In the genomic region with DNA sequence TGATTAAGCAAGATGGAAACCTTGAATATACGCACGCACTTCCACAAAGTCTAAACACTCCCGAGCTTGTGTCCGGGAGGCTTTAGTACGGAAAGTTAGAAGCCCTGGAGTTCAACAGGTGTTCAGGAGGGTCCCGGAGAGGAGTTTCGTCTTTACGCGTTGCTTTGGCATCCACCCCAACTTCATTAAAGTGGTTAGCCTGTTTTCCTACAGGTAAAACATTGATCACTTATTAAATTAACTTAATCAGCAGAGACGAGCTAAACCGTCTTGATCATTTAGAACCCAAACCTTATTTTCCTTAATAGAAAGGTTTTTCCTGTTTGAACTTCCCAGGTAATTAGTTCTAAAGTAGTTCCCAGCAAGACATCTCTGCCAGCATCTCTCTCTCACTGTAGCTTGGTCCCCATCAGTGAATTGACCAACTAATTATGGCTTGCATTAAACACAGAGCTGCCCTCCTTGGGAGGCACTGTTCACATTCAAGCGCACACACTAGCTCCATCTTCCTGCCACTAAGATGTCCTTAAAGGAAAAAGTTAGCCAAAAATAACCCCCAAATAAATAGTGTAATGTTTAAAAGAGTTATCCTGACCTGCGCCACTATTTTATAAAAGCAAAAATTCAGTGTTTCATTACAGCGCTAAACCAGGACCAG, we compare ENCODE assay signal across 9 cellular contexts. TPM values are rescaled to one million over a fixed set of nuclear protein-coding genes. Genes with fewer than 3 reads are reported as not detected.
DNase-seq lines count a peak whose midpoint lies in the region; ATAC-seq, FAIRE-seq and TF ChIP-seq lines count a peak whose summit lies in the region.
"Had no signal": no experiment of that assay in that cellular context is flagged by ENCODE, and none has a peak within 500 bp of the region (broad histone marks: within the 10 kb centered on the region; RNA-seq: fewer than 3 reads in every experiment).

No MANE protein-coding gene starts in this region.

- peak in 1 of 3 donors; percentile 9 for TF ChIP-seq POLR2A in body of pancreas (IDR thresholded peaks at IDR 0.05)

- H3K18ac ChIP-seq in neuronal stem cell (ENCODE audit: low read length): no peak overlapping the region

- POLR2A ChIA-PET in activated CD4-positive, alpha-beta T cell treated with anti-CD3 and anti-CD28 coated beads, Interleukin-2, amount 10 ng/mL, durations not matched to agents 7 days and 5 days (lab: Charles Lee): interaction anchor here (0.7 kb wide), 1 partner anchor 12 kb away, joined by 3 read pairs; no protein-coding TSS in a partner anchor

- H3K4me3 ChIP-seq in body of pancreas (peak overlapping the region in 1 of 2 donors; percentile 62), keratinocyte (ENCODE audit: control insufficient read depth in 2 of 3, extremely low read depth in 1 of 3, insufficient read depth in 2 of 3, low read depth in 1 of 3, low read length in 3 of 3) (peak overlapping the region; percentile 68 to 76 (median 76)), neuronal stem cell (ENCODE audit: low read length in 2 of 2) (no peak overlapping the region)

- H3K9me3 ChIP-seq in body of pancreas (no peaks in the 10 kb centered on the region), keratinocyte (ENCODE audit: control insufficient read depth, low read depth, low read length) (no peaks in the 10 kb centered on the region), neuronal stem cell (replicated peaks in 1 of 2; ENCODE audit: control insufficient read depth in 2 of 2, insufficient read depth in 1 of 2, low read depth in 1 of 2, low read length in 2 of 2) (no peaks in the 10 kb centered on the region)

- H3K79me2 ChIP-seq in keratinocyte (ENCODE audit: control insufficient read depth, insufficient read depth, low read length): peaks cover 35% of the 10 kb centered on the region

- no peaks in the 10 kb centered on the region for H3K79me1 ChIP-seq in neuronal stem cell (ENCODE audit: low read depth, low read length)

- H3K4me1 Mint-ChIP-seq in activated CD4-positive, alpha-beta T cell treated with anti-CD3 and anti-CD28 coated beads, Interleukin-2, amount 10 ng/mL, durations not matched to agents 7 days and 5 days: peaks cover 26% of the 10 kb centered on the region

- peak overlapping the region; percentile 92 for H3K4me2 ChIP-seq in keratinocyte (ENCODE audit: control insufficient read depth, extremely low read depth, insufficient read depth, low read depth, low read length)
- H3K4me2 ChIP-seq in neuronal stem cell (ENCODE audit: insufficient read depth, low read length, poor library complexity, severe bottlenecking): no peak overlapping the region

- peaks cover 2% of the 10 kb centered on the region for H3K9me1 ChIP-seq in keratinocyte (ENCODE audit: control insufficient read depth, extremely low read depth, insufficient read depth, low read length)

- FAIRE-seq in keratinocyte (lab: Jason Lieb, UNC): peak; percentile 43

- H3K27me3 ChIP-seq in body of pancreas (no peaks in the 10 kb centered on the region), keratinocyte (ENCODE audit: control insufficient read depth, extremely low read depth, insufficient read depth, low read length) (no peaks in the 10 kb centered on the region), neuronal stem cell (ENCODE audit: control insufficient read depth in 3 of 3, insufficient read depth in 3 of 3, low read depth in 1 of 3, low read length in 3 of 3) (peaks cover 14 to 82% (median 38%) of the 10 kb centered on the region in 3 experiments)

- H4K8ac ChIP-seq in neuronal stem cell (ENCODE audit: low read depth, low read length): no peak overlapping the region

- H3K4me3 Mint-ChIP-seq in activated CD4-positive, alpha-beta T cell treated with anti-CD3 and anti-CD28 coated beads, Interleukin-2, amount 10 ng/mL, durations not matched to agents 7 days and 5 days: peak overlapping the region; percentile 51

- H3K27ac ChIP-seq in body of pancreas (peak overlapping the region; percentile 68 to 90 (median 83)), keratinocyte (ENCODE audit: control insufficient read depth, insufficient read depth, low read length) (peak overlapping the region; percentile 53), neuronal stem cell (replicated peaks; ENCODE audit: low read length) (no peak overlapping the region)

- no peak overlapping the region for H3K23ac ChIP-seq in neuronal stem cell (ENCODE audit: low read depth, low read length, poor library complexity)

- H2BK12ac ChIP-seq in neuronal stem cell (ENCODE audit: low read length): no peak overlapping the region

- TF ChIP-seq CTCF in body of pancreas (IDR thresholded peaks at IDR 0.05) (no peak), keratinocyte (optimal IDR thresholded peaks at IDR 0.05 in 1 of 3, IDR thresholded peaks at IDR 0.05 in 1 of 3, conservative IDR thresholded peaks at IDR 0.05 in 1 of 3; ENCODE audit: extremely low read depth in 1 of 3, insufficient read depth in 2 of 3, low read length in 3 of 3) (peak in 1 of 3 experiments; percentile 19)

- intact Hi-C loops in body of pancreas (cut with DNase I): loop anchor here (10.0 kb wide), 1 partner anchor 73 kb away; no protein-coding TSS in a partner anchor

- dilution Hi-C loops in keratinocyte (cut with MboI; ENCODE audit: extremely low pct_ligation_motif_present, low sequenced_read_pairs): no loop called here

- H3K36me3 Mint-ChIP-seq in activated CD4-positive, alpha-beta T cell treated with anti-CD3 and anti-CD28 coated beads, Interleukin-2, amount 10 ng/mL, durations not matched to agents 7 days and 5 days (ENCODE audit: low read depth): peaks cover 3% of the 10 kb centered on the region

- H3K4me1 ChIP-seq in body of pancreas (peaks cover 55% of the 10 kb centered on the region), keratinocyte (ENCODE audit: control insufficient read depth, extremely low read depth, insufficient read depth, low read length) (peaks cover 27% of the 10 kb centered on the region), neuronal stem cell (ENCODE audit: control insufficient read depth in 2 of 2, insufficient read depth in 1 of 2, low read depth in 1 of 2, low read length in 2 of 2) (peaks cover 0 to 5% of the 10 kb centered on the region in 2 donors)

- no peak overlapping the region for H2BK120ac ChIP-seq in neuronal stem cell (ENCODE audit: low read depth, low read length)

- H2AK5ac ChIP-seq in neuronal stem cell (ENCODE audit: low read depth, low read length): no peak overlapping the region

- H4K91ac ChIP-seq in neuronal stem cell (ENCODE audit: low read depth, low read length, poor library complexity): no peak overlapping the region

- no peaks in the 10 kb centered on the region for H4K20me1 ChIP-seq in keratinocyte (ENCODE audit: control insufficient read depth, extremely low read depth, insufficient read depth, low read length)

- H3K4ac ChIP-seq in neuronal stem cell (ENCODE audit: low read length): no peak overlapping the region

- H3K9me3 Mint-ChIP-seq in activated CD4-positive, alpha-beta T cell treated with anti-CD3 and anti-CD28 coated beads, Interleukin-2, amount 10 ng/mL, durations not matched to agents 7 days and 5 days: no peaks in the 10 kb centered on the region

- H3K27me3 Mint-ChIP-seq in activated CD4-positive, alpha-beta T cell treated with anti-CD3 and anti-CD28 coated beads, Interleukin-2, amount 10 ng/mL, durations not matched to agents 7 days and 5 days: peaks cover 37% of the 10 kb centered on the region

- DNase-seq in activated CD4-positive, alpha-beta T cell treated with anti-CD3 and anti-CD28 coated beads, Interleukin-2, amount 10 ng/mL, durations not matched to agents 7 days and 5 days: no peak
- DNase-seq in activated CD4-positive, alpha-beta T cell treated with anti-CD3 and anti-CD28 coated beads for 48 hours: no peak
- DNase-seq in body of pancreas (no peak), keratinocyte (ENCODE audit: low read depth, low spot score) (no peak), superior temporal gyrus (ENCODE audit: extremely low spot score) (peak; percentile 40), T-helper 9 cell (no peak), neuronal stem cell (ENCODE audit: low spot score) (no peak), NCI-H2196 treated with DMSO at 0.1 percent for 48 hours (lab: John Stamatoyannopoulos, UW; ENCODE audit: unreplicated experiment) (no peak)
- DNase-seq: hippocampal formation had no signal

- WGBS in body of pancreas, 2 donors: 11 to 13% methylated on average over 14 of the region's 14 CpGs
- no CpG with 5 or more reads among the region's 14 CpGs for WGBS in neuronal stem cell (ENCODE audit: extremely low coverage in 2 of 2, insufficient read length in 2 of 2, insufficient replicate concordance in 1 of 2), 2 donors

- H2BK15ac ChIP-seq in neuronal stem cell (ENCODE audit: low read length): no peak overlapping the region

- no peak overlapping the region for H2BK5ac ChIP-seq in neuronal stem cell (ENCODE audit: low read length)

- CTCF ChIA-PET in activated CD4-positive, alpha-beta T cell treated with anti-CD3 and anti-CD28 coated beads, Interleukin-2, amount 10 ng/mL, durations not matched to agents 7 days and 5 days (lab: Charles Lee): no interaction called here

- H2AFZ ChIP-seq in keratinocyte (ENCODE audit: control insufficient read depth, low read length): no peak overlapping the region
- H2AFZ ChIP-seq in neuronal stem cell (ENCODE audit: low read length): no peak overlapping the region

- H3K9ac ChIP-seq in keratinocyte (ENCODE audit: control insufficient read depth, extremely low read depth, insufficient read depth, low read length) (peak overlapping the region; percentile 88), neuronal stem cell (ENCODE audit: low read depth, low read length, poor library complexity) (no peak overlapping the region)

- no peak overlapping the region for H3K14ac ChIP-seq in neuronal stem cell (ENCODE audit: low read length)

- ATAC-seq in body of pancreas: no peak

- H3K36me3 ChIP-seq in body of pancreas (replicated peaks in 1 of 2; ENCODE audit: insufficient read depth in 1 of 2, low read depth in 2 of 2): no peaks in the 10 kb centered on the region
- peaks cover 2% of the 10 kb centered on the region in 2 experiments for H3K36me3 ChIP-seq in keratinocyte (ENCODE audit: control insufficient read depth in 2 of 2, extremely low read depth in 1 of 2, insufficient read depth in 2 of 2, low read length in 2 of 2)
- no peaks in the 10 kb centered on the region for H3K36me3 ChIP-seq in neuronal stem cell (replicated peaks in 1 of 2; ENCODE audit: control insufficient read depth in 2 of 2, insufficient read depth in 2 of 2, low read length in 2 of 2)

- H3K27ac Mint-ChIP-seq in activated CD4-positive, alpha-beta T cell treated with anti-CD3 and anti-CD28 coated beads, Interleukin-2, amount 10 ng/mL, durations not matched to agents 7 days and 5 days: peak overlapping the region; percentile 56

RNA-seq across cellular contexts. Expression of gene NPAS2, which starts 1.4 kb away (rescaled TPM):
- 1 to 10 TPM; 5.6 to 6.1 TPM for total RNA-seq in activated CD4-positive, alpha-beta T cell treated with anti-CD3 and anti-CD28 coated beads, Interleukin-2, amount 10 ng/mL, durations not matched to agents 7 days and 5 days
- 10 to 100 TPM; 32.7 to 51.7 TPM for total RNA-seq in body of pancreas
- 14.9 to 24.0 TPM (median 17.7 TPM) in 3 replicates for polyA plus RNA-seq in keratinocyte
- 47.5 TPM for polyA plus RNA-seq in keratinocyte (2011; ENCODE audit: low read depth)
- 32.0 and 43.6 TPM in 2 replicates for polyA plus RNA-seq in keratinocyte (2011; cell fraction: cytosol; rRNA removed)
- 56.1 and 69.6 TPM in 2 replicates for polyA plus RNA-seq in keratinocyte (2011; cell fraction: nucleus; rRNA removed)
- polyA plus RNA-seq in keratinocyte (2012; ENCODE audit: low replicate concordance): 31.1 and 41.1 TPM in 2 replicates
- polyA minus RNA-seq in keratinocyte: 35.9 to 47.4 TPM (median 37.5 TPM) in 3 replicates
- 43.9 TPM for polyA minus RNA-seq in keratinocyte (2011; cell fraction: cytosol; rRNA and poly(A)+ RNA removed)
- polyA minus RNA-seq in keratinocyte (2011; cell fraction: nucleus; rRNA and poly(A)+ RNA removed): 35.5 and 64.7 TPM in 2 replicates
- 2.0 TPM for polyA plus RNA-seq in neuronal stem cell (2013, experiment 1 of 2)
- polyA plus RNA-seq in neuronal stem cell (2013, experiment 2 of 2): 2.0 TPM

Comparison
In these comparisons a context has a peak if more than half of its experiments do, and no peak if none do; other contexts are left out.
1. H3K4me3 ChIP-seq: peak in keratinocyte (3 of 3); none in neuronal stem cell (0 of 2).
2. RNA of gene NPAS2, which starts 1.4 kb away (total RNA-seq): 32.7 to 51.7 TPM in body of pancreas; 5.6 to 6.1 TPM in activated CD4-positive, alpha-beta T cell treated with anti-CD3 and anti-CD28 coated beads, Interleukin-2, amount 10 ng/mL, durations not matched to agents 7 days and 5 days; every median in the first group is over 4 times any median in the second.